Comparison of ENCODE assay signal across 22 cellular contexts in the genomic region with DNA sequence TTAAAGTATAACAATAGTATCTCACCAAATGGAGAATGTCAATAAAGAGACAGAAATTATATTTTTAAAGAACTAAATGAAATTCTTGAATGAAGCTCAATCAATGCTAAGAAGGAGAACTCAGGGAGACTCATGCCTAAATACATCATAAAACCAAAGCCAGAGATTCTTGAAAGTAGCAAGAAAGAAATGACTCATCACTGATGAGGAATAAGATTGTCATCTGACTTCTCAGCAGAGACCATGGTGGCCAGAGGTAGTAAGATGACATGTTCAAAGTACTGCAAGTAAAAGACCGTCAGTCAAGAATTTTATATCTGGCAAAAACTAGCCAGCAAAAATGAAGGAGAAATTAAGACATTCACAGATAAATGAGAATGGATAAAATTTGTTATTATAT.
A peak's percentile ranks its signal among the peaks of the same experiment; 100 is the strongest.
DNase-seq lines count a peak whose midpoint lies in the region; ATAC-seq, FAIRE-seq and TF ChIP-seq lines count a peak whose summit lies in the region.
"Had no signal": no experiment of that assay in that cellular context is flagged by ENCODE, and none has a peak within 500 bp of the region (broad histone marks: within the 10 kb centered on the region; RNA-seq: fewer than 3 reads in every experiment).

No MANE protein-coding gene starts in this region.

- H3K4me1 ChIP-seq in A549 = no peaks in the 10 kb centered on the region
- H3K4me1 ChIP-seq in K562 (replicated peaks in 1 of 2; ENCODE audit: control insufficient read depth in 2 of 2, insufficient read depth in 2 of 2, low read length in 2 of 2) = no peaks in the 10 kb centered on the region
- H3K4me1 ChIP-seq: sigmoid colon, SJSA1, tibial nerve had no signal

- 4% methylated on average over 1 of the region's 1 CpG for WGBS in A549 (ENCODE audit: missing lambda C conversion rate)
- 0% methylated on average over 1 of the region's 1 CpG for WGBS in K562 (ENCODE audit: insufficient coverage, low coverage, missing lambda C conversion rate)

- H3K9me3 ChIP-seq in A549 = peaks cover 7% of the 10 kb centered on the region; the same call in 2 of the 3 replicates
- H3K9me3 ChIP-seq in K562 (replicated peaks; ENCODE audit: control insufficient read depth, insufficient read depth, low read depth, low read length) = no peaks in the 10 kb centered on the region

- H3K4me3 Mint-ChIP-seq in endothelial cell (ENCODE audit: unreplicated experiment) = no peak overlapping the region
- H3K4me3 Mint-ChIP-seq: activated CD4-positive, alpha-beta T cell treated with anti-CD3 and anti-CD28 coated beads, Interleukin-2, amount 10 ng/mL, durations not matched to agents 7 days and 5 days had no signal

- TF ChIP-seq POLR2A in A549 (IDR thresholded peaks at IDR 0.05; ENCODE audit: low read length) = no peak
- no peak for TF ChIP-seq POLR2A in K562 (conservative IDR thresholded peaks at IDR 0.05)
- TF ChIP-seq POLR2A in GM12892 (IDR thresholded peaks at IDR 0.05; ENCODE audit: low read depth, low read length) = no peak

- TF ChIP-seq CTCF in A549 (IDR thresholded peaks at IDR 0.05) (no peak), K562 (IDR thresholded peaks at IDR 0.05 in 2 of 3, conservative IDR thresholded peaks at IDR 0.05 in 1 of 3; ENCODE audit: insufficient read depth in 2 of 3, low read depth in 1 of 3, low read length in 3 of 3) (no peak), endothelial cell (IDR thresholded peaks at IDR 0.05; ENCODE audit: unreplicated experiment) (no peak)

- no peaks in the 10 kb centered on the region for H3K4me1 Mint-ChIP-seq in endothelial cell (ENCODE audit: unreplicated experiment)

- H3K9ac ChIP-seq in K562 (ENCODE audit: insufficient read depth in 1 of 2, low read depth in 2 of 2, low read length in 2 of 2) = no peak overlapping the region

- no peaks in the 10 kb centered on the region for H4K20me1 ChIP-seq in K562 (replicated peaks; ENCODE audit: control insufficient read depth, insufficient read depth, low read length)

- H3K27ac ChIP-seq in A549 (no peak overlapping the region), K562 (ENCODE audit: extremely low read depth, low read depth, low read length) (no peak overlapping the region)
- H3K27ac ChIP-seq: sigmoid colon, SJSA1, tibial nerve had no signal

- H3K79me2 ChIP-seq in K562 (ENCODE audit: control insufficient read depth, insufficient read depth, low read length) = no peaks in the 10 kb centered on the region

- POLR2A ChIA-PET in A549 (lab: Yijun Ruan, JAX) (no interaction called here), K562 (lab: Yijun Ruan, JAX) (interaction anchor here (0.7 to 0.8 kb wide), 2 partner anchors 18 to 1375 kb away, joined by 3 read pairs; no protein-coding TSS in a partner anchor)

- BruUV-seq in K562 (replicated peaks; lab: Mats Ljungman, UMichigan) = no TSS peak

- H3K27me3 ChIP-seq in K562 (ENCODE audit: control insufficient read depth in 2 of 2, insufficient read depth in 2 of 2, low read length in 2 of 2) = 0 out of 5 replicates have a peak, but pooled peaks cover 0 to under 1% of the 10 kb centered on the region in 2 experiments
- H3K27me3 ChIP-seq: sigmoid colon, SJSA1, tibial nerve had no signal

- H3K4me3 ChIP-seq in A549 = no peak overlapping the region
- no peak overlapping the region for H3K4me3 ChIP-seq in K562
- H3K4me3 ChIP-seq: mucosa of descending colon, sigmoid colon, SJSA1, tibial nerve had no signal

- H3K27me3 Mint-ChIP-seq in endothelial cell (ENCODE audit: unreplicated experiment) = no peaks in the 10 kb centered on the region

- intact Hi-C loops in K562 (cut with micrococcal nuclease) = no loop called here

- TF ChIP-seq EP300 in A549 (IDR thresholded peaks at IDR 0.05) = no peak
- no peak for TF ChIP-seq EP300 in K562 (IDR thresholded peaks at IDR 0.05; ENCODE audit: low read length)

- no peaks in the 10 kb centered on the region for H3K36me3 Mint-ChIP-seq in endothelial cell (ENCODE audit: low read depth, unreplicated experiment)

- H3K4me2 ChIP-seq in A549 (no peak overlapping the region), K562 (ENCODE audit: insufficient read depth, low read length) (no peak overlapping the region)

- H2AFZ ChIP-seq in K562 (ENCODE audit: low read depth, low read length) = no peak overlapping the region

- peak in 1 of 2 experiments; percentile 7 for DNase-seq in A549 (ENCODE audit: low read depth in 1 of 2, low spot score in 1 of 2)
- DNase-seq in K562 (ENCODE audit: extremely low read depth in 1 of 4, low spot score in 3 of 4) = peak in 1 of 4 experiments; percentile 5
- DNase-seq in NCI-H2081 (lab: John Stamatoyannopoulos, UW) = no peak
- no peak for DNase-seq in endothelial cell (ENCODE audit: low spot score)
- no peak for DNase-seq in GM12892 (ENCODE audit: insufficient read length)
- DNase-seq: activated CD4-positive, alpha-beta T cell treated with anti-CD3 and anti-CD28 coated beads, Interleukin-2, amount 10 ng/mL, durations not matched to agents 7 days and 5 days; kidney glomerular epithelial cell; mucosa of descending colon; NCI-H1105; NCI-H226; nucleus accumbens; sigmoid colon; stimulated activated CD4-positive, alpha-beta T cell treated with anti-CD3 and anti-CD28 coated beads, Interleukin-2, amount 100 ng/mL, for 48 hours; stimulated activated CD8-positive, alpha-beta memory T cell treated with anti-CD3 and anti-CD28 coated beads, Interleukin-4, amount 100 ng/mL, for 48 hours; T1000 had no signal

- no peak for FAIRE-seq in A549 (lab: Jason Lieb, UNC)
- no peak for FAIRE-seq in K562 (lab: Jason Lieb, UNC)
- no peak for FAIRE-seq in GM12892 (lab: Jason Lieb, UNC)
- FAIRE-seq: colon had no signal

- ATAC-seq in A549 = no peak
- ATAC-seq in GM18520 (IDR thresholded peaks at IDR 0.05; ENCODE audit: unreplicated experiment) = peak; percentile 80
- peak; percentile 50 for ATAC-seq in HG03175 (IDR thresholded peaks at IDR 0.05; ENCODE audit: unreplicated experiment)
- no peak for ATAC-seq in K562
- no peak for ATAC-seq in HG02678 (IDR thresholded peaks at IDR 0.05; ENCODE audit: unreplicated experiment)
- ATAC-seq: mucosa of descending colon had no signal

- H3K9me3 Mint-ChIP-seq in endothelial cell (ENCODE audit: unreplicated experiment) = no peaks in the 10 kb centered on the region
- H3K9me3 Mint-ChIP-seq: activated T-helper 2 cell treated with anti-CD3 and anti-CD28 coated beads, Interferon-gamma antibody, Interleukin-2, Interleukin-4, amounts not matched to agents 10 μg/mL and 5 μg/mL and 100 μg/mL, durations not matched to agents 14 hours and 24 hours and 36 hours had no signal

- CTCF ChIA-PET in A549 (lab: Yijun Ruan, JAX) (no interaction called here), K562 (lab: Yijun Ruan, JAX; ENCODE audit: low intra/inter-chr PET ratio) (no interaction called here)

- no peak overlapping the region for H3K27ac Mint-ChIP-seq in endothelial cell (ENCODE audit: unreplicated experiment)
- H3K27ac Mint-ChIP-seq: activated CD4-positive, alpha-beta T cell treated with anti-CD3 and anti-CD28 coated beads, Interleukin-2, amount 10 ng/mL, durations not matched to agents 7 days and 5 days; activated T-helper 2 cell treated with anti-CD3 and anti-CD28 coated beads, Interferon-gamma antibody, Interleukin-2, Interleukin-4, amounts not matched to agents 10 μg/mL and 5 μg/mL and 100 μg/mL, durations not matched to agents 14 hours and 24 hours and 36 hours had no signal

- no peaks in the 10 kb centered on the region for H3K9me1 ChIP-seq in K562 (ENCODE audit: control insufficient read depth, insufficient read depth, low read length)

- H3K36me3 ChIP-seq in K562 (ENCODE audit: control insufficient read depth, insufficient read depth, low read length) = no peaks in the 10 kb centered on the region
- H3K36me3 ChIP-seq: sigmoid colon, SJSA1, tibial nerve had no signal

- in situ Hi-C loops in K562 (cut with MboI) = no loop called here

- no peak for TF ChIP-seq RAD21 in A549 (conservative IDR thresholded peaks at IDR 0.05 in 1 of 2, IDR thresholded peaks at IDR 0.05 in 1 of 2)
- no peak for TF ChIP-seq RAD21 in K562 (CRISPR knock-in tag; conservative IDR thresholded peaks at IDR 0.05 in 1 of 2, IDR thresholded peaks at IDR 0.05 in 1 of 2)

TF ChIP-seq in A549, 52 proteins besides CTCF, POLR2A, EP300 and RAD21:
- no peak; the same call in 1 of the 2 replicates for TF ChIP-seq FOSL2 (IDR thresholded peaks at IDR 0.05)
- TF ChIP-seq FOSL2 (CRISPR knock-in tag; IDR thresholded peaks at IDR 0.05) = peak; percentile 53
- TF ChIP-seq, protein P1, sequence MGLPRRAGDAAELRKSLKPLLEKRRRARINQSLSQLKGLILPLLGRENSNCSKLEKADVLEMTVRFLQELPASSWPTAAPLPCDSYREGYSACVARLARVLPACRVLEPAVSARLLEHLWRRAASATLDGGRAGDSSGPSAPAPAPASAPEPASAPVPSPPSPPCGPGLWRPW (IDR thresholded peaks at IDR 0.05) = no peak
- TF ChIP-seq ZNF302 (CRISPR knock-in tag; IDR thresholded peaks at IDR 0.05) = no peak
- no peak for TF ChIP-seq POLR2AphosphoS2 (conservative IDR thresholded peaks at IDR 0.05; ENCODE audit: low read length)

TF ChIP-seq in K562, 482 proteins besides CTCF, POLR2A, EP300 and RAD21 (continues in another document):
- TF ChIP-seq JUND (IDR thresholded peaks at IDR 0.05; ENCODE audit: borderline replicate concordance, low read depth, low read length) (peak; percentile 84), JUND (tag; IDR thresholded peaks at IDR 0.05; ENCODE audit: borderline replicate concordance, low read depth, low read length) (peak; percentile 88; the same call in 2 of the 3 replicates), PTRF (tag; IDR thresholded peaks at IDR 0.05) (no peak), MAFG (tag; conservative IDR thresholded peaks at IDR 0.05) (0 out of 2 replicates have a peak, but pooled peaks have one; percentile 20), NFE2 (IDR thresholded peaks at IDR 0.05; ENCODE audit: low read depth) (peak; percentile 45)

Comparison
In these comparisons a context has a peak if more than half of its experiments do, and no peak if none do; other contexts are left out.
1. ATAC-seq: peak in GM18520 (single experiment) and HG03175 (single experiment); none in A549 (0 of 2), K562 (single experiment) and HG02678 (single experiment).